ENCODE assay signal across 1 cellular context in the genomic region with DNA sequence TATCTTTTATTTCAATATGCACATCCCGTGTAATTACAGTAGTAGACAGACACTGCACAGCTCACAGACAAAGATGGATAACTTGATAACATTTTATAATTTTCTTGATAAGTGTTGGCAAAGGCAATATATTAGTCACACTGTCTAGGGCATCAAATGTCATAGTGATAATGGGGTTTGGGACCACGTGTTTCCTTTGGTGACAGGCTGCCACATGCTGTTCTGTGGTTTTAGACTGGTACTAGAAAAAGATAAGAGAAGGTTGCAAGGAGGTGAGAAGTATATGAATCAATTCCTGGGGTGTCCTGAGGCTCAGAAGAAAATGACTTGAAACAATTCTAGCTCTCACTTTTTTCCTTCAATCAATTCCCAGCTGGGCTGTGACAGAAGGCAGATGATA.
TF ChIP-seq lines count a peak whose summit lies in the region.

No MANE protein-coding gene starts in this region.

TF ChIP-seq in HepG2, 621 proteins besides CTCF, POLR2A, EP300 and RAD21:
- 0 out of 2 replicates have a peak, but pooled peaks have one; percentile 11 for TF ChIP-seq MNT (IDR thresholded peaks at IDR 0.05)
- TF ChIP-seq MAX (IDR thresholded peaks at IDR 0.05): no peak
- TF ChIP-seq JUND (CRISPR knock-in tag; IDR thresholded peaks at IDR 0.05): no peak
